ENCODE assay signal across 12 cellular contexts in genomic region chr18:37684590-37684989, GRCh38.
"Had no signal": no experiment of that assay in that cellular context is flagged by ENCODE, and none has a peak within 500 bp of the region (broad histone marks: within the 10 kb centered on the region; RNA-seq: fewer than 3 reads in every experiment).

No MANE protein-coding gene starts in this region.

- H3K36me3 ChIP-seq: esophagus muscularis mucosa, left ventricle myocardium inferior, upper lobe of left lung had no signal

- FAIRE-seq: kidney had no signal

- H3K9me3 ChIP-seq: esophagus muscularis mucosa, left ventricle myocardium inferior, upper lobe of left lung had no signal

- H3K4me3 ChIP-seq: esophagus muscularis mucosa, left ventricle myocardium inferior, upper lobe of left lung had no signal

- H3K4me1 ChIP-seq: esophagus muscularis mucosa, left ventricle myocardium inferior, upper lobe of left lung had no signal

- H3K27ac ChIP-seq: esophagus muscularis mucosa, left ventricle myocardium inferior, upper lobe of left lung had no signal

- DNase-seq: activated CD4-positive, alpha-beta T cell treated with anti-CD3 and anti-CD28 coated beads, Interleukin-2, amount 50 U/mL, for 48 hours; activated CD4-positive, CD25-positive, alpha-beta regulatory T cell treated with anti-CD3 and anti-CD28 coated beads, Interleukin-2, amount 50 U/mL, for 72 hours; activated CD8-positive, alpha-beta memory T cell treated with anti-CD3 and anti-CD28 coated beads, Interleukin-2, amount 10 ng/mL, durations not matched to agents 7 days and 5 days; activated effector memory CD4-positive, alpha-beta T cell treated with anti-CD3 and anti-CD28 coated beads, Interleukin-2, amount 50 U/mL, for 16 hours; activated T-cell treated with anti-CD3 and anti-CD28 coated beads, Interleukin-2, amount 50 U/mL, for 24 hours; cerebellar nuclear complex; dermis blood vessel endothelial cell; kidney; left ventricle myocardium inferior; stimulated activated CD4-positive, alpha-beta T cell treated with anti-CD3 and anti-CD28 coated beads, Interleukin-4, amount 100 ng/mL, for 24 hours; upper lobe of left lung had no signal

- H3K27me3 ChIP-seq: upper lobe of left lung had no signal
